19 cellular contexts compared by ENCODE assay signal in genomic region chr18:79947054-79947755, GRCh38. TPM values are rescaled to one million over a fixed set of nuclear protein-coding genes. Genes with fewer than 3 reads are reported as not detected.
DNase-seq lines count a peak whose midpoint lies in the region; ATAC-seq and TF ChIP-seq lines count a peak whose summit lies in the region.
"Had no signal": no experiment of that assay in that cellular context is flagged by ENCODE, and none has a peak within 500 bp of the region (broad histone marks: within the 10 kb centered on the region; RNA-seq: fewer than 3 reads in every experiment).

No MANE protein-coding gene starts in this region.

- TF ChIP-seq CTCF in ovary (IDR thresholded peaks at IDR 0.05) (no peak), heart left ventricle (IDR thresholded peaks at IDR 0.05) (no peak)
- TF ChIP-seq CTCF in CD8-positive, alpha-beta T cell (IDR thresholded peaks at IDR 0.05): no peak

- peaks cover 22% of the 10 kb centered on the region for H3K36me3 Mint-ChIP-seq in CD8-positive, alpha-beta T cell

- peak overlapping the region in 2 of 11 experiments; percentile 45 to 58; a peak in 2 of 22 replicates for H3K9ac ChIP-seq in BLaER1 treated with 17β-estradiol and CSF1 and Interleukin-3, amounts not matched to agents 10 nM and 100 nM

- no peaks in the 10 kb centered on the region for H3K27me3 Mint-ChIP-seq in CD8-positive, alpha-beta T cell (ENCODE audit: low read depth)
- H3K27me3 Mint-ChIP-seq: B cell; effector memory CD8-positive, alpha-beta T cell; memory B cell; stimulated activated memory B cell treated with anti-CD40 and anti-IgM and Interleukin-4, amounts not matched to agents 10 μg/mL and 1 μg/mL and 100 μg/mL, for 72 hours had no signal

- 87 to 90% (median 90%) methylated on average over 13 to 14 of the region's 14 CpGs for WGBS in ovary, 3 donors
- 87 to 92% (median 90%) methylated on average over 13 to 14 of the region's 14 CpGs for WGBS in heart left ventricle, 4 donors

- no peak for TF ChIP-seq EP300 in ovary (IDR thresholded peaks at IDR 0.05)

- ATAC-seq in esophagus mucosa (peak; percentile 20), heart left ventricle (no peak), GM19328 (IDR thresholded peaks at IDR 0.05; ENCODE audit: unreplicated experiment) (no peak)
- ATAC-seq in CD8-positive, alpha-beta T cell: no peak
- ATAC-seq: effector memory CD8-positive, alpha-beta T cell; HCT116; stimulated activated memory B cell treated with anti-CD40 and anti-IgM and Interleukin-4, amounts not matched to agents 10 μg/mL and 1 μg/mL and 100 μg/mL, for 72 hours had no signal

- DNase-seq in NCI-H460 (ENCODE audit: extremely low read depth, low read depth) (peak; percentile 56), ovary (peak in 3 of 5 donors; percentile 5 to 29 (median 8)), heart left ventricle (no peak), NCI-H187 treated with DMSO at 0.1 percent for 48 hours (lab: John Stamatoyannopoulos, UW) (no peak)
- no peak for DNase-seq in CD8-positive, alpha-beta T cell
- DNase-seq: activated CD8-positive, alpha-beta memory T cell treated with anti-CD3 and anti-CD28 coated beads, Interleukin-2, amount 50 U/mL, for 4 hours; effector memory CD8-positive, alpha-beta T cell; hippocampal formation; NCI-H1048; NCI-H510A; Right ventricle myocardium superior; stimulated activated CD4-positive, alpha-beta T cell treated with anti-CD3 and anti-CD28 coated beads, Interleukin-2, amount 100 ng/mL, for 24 hours had no signal

- H3K36me3 ChIP-seq in BLaER1 treated with 17β-estradiol and CSF1 and Interleukin-3, amounts not matched to agents 10 nM and 100 nM: peaks cover 30 to 66% (median 58%) of the 10 kb centered on the region in 11 experiments
- H3K36me3 ChIP-seq in ovary: no peaks in the 10 kb centered on the region
- peaks cover 10% of the 10 kb centered on the region for H3K36me3 ChIP-seq in CD8-positive, alpha-beta T cell (ENCODE audit: insufficient read depth, low read length)
- H3K36me3 ChIP-seq in heart left ventricle: peaks cover 0 to 30% (median 16%) of the 10 kb centered on the region in 9 donors

- H3K4me1 Mint-ChIP-seq in CD8-positive, alpha-beta T cell (ENCODE audit: low read depth): peaks cover 48% of the 10 kb centered on the region

- intact Hi-C loops in ovary (cut with DNase I) (no loop called here), heart left ventricle (cut with DNase I) (loop anchor here in 2 of 10 donors (10.0 kb wide), 2 partner anchors 62 to 552 kb away; partner anchors contain the start of gene NFATC1 (in 1 of the 2))
- intact Hi-C loops in CD8-positive, alpha-beta T cell (cut with DNase I, micrococcal nuclease): no loop called here

- no peak overlapping the region for H3K4me3 ChIP-seq in BLaER1 treated with 17β-estradiol and CSF1 and Interleukin-3, amounts not matched to agents 10 nM and 100 nM
- no peak overlapping the region for H3K4me3 ChIP-seq in ovary
- H3K4me3 ChIP-seq in CD8-positive, alpha-beta T cell (ENCODE audit: low read depth, low read length): no peak overlapping the region
- no peak overlapping the region for H3K4me3 ChIP-seq in heart left ventricle

- H3K27ac Mint-ChIP-seq in CD8-positive, alpha-beta T cell: no peak overlapping the region
- H3K27ac Mint-ChIP-seq: effector memory CD8-positive, alpha-beta T cell had no signal

- no peaks in the 10 kb centered on the region; a peak in 1 of 22 replicates for H3K27me3 ChIP-seq in BLaER1 treated with 17β-estradiol and CSF1 and Interleukin-3, amounts not matched to agents 10 nM and 100 nM
- H3K27me3 ChIP-seq in ovary: no peaks in the 10 kb centered on the region
- no peaks in the 10 kb centered on the region for H3K27me3 ChIP-seq in CD8-positive, alpha-beta T cell (ENCODE audit: insufficient read depth, low read length)
- H3K27me3 ChIP-seq in heart left ventricle: no peaks in the 10 kb centered on the region

- no peaks in the 10 kb centered on the region for H3K9me3 Mint-ChIP-seq in CD8-positive, alpha-beta T cell
- H3K9me3 Mint-ChIP-seq: effector memory CD8-positive, alpha-beta T cell; memory B cell; stimulated activated memory B cell treated with anti-CD40 and anti-IgM and Interleukin-4, amounts not matched to agents 10 μg/mL and 1 μg/mL and 100 μg/mL, for 72 hours had no signal

- H4K20me1 ChIP-seq in BLaER1 treated with 17β-estradiol and CSF1 and Interleukin-3, amounts not matched to agents 10 nM and 100 nM: peaks cover 64 to 87% (median 80%) of the 10 kb centered on the region in 11 experiments

- H3K4me3 Mint-ChIP-seq in CD8-positive, alpha-beta T cell: no peak overlapping the region
- H3K4me3 Mint-ChIP-seq: B cell; effector memory CD8-positive, alpha-beta T cell; memory B cell; stimulated activated memory B cell treated with anti-CD40 and anti-IgM and Interleukin-4, amounts not matched to agents 10 μg/mL and 1 μg/mL and 100 μg/mL, for 72 hours had no signal

- no peak overlapping the region for H3K27ac ChIP-seq in BLaER1 treated with 17β-estradiol and CSF1 and Interleukin-3, amounts not matched to agents 10 nM and 100 nM
- H3K27ac ChIP-seq in ovary (no peak overlapping the region), heart left ventricle (no peak overlapping the region)
- H3K27ac ChIP-seq in CD8-positive, alpha-beta T cell (ENCODE audit: low read depth, low read length): no peak overlapping the region

- CTCF ChIA-PET in CD8-positive, alpha-beta T cell (lab: Charles Lee): interaction anchor here (0.6 kb wide), 1 partner anchor 15 kb away, joined by 3 read pairs; no protein-coding TSS in a partner anchor

- TF ChIP-seq POLR2A in ovary (IDR thresholded peaks at IDR 0.05): no peak
- no peak for TF ChIP-seq POLR2A in heart left ventricle (IDR thresholded peaks at IDR 0.05)

- H3K4me2 ChIP-seq in BLaER1 treated with 17β-estradiol and CSF1 and Interleukin-3, amounts not matched to agents 10 nM and 100 nM: peak overlapping the region in 10 of 11 experiments; percentile 37 to 100 (median 94); a peak in 17 of 22 replicates

- peaks cover 51 to 72% (median 65%) of the 10 kb centered on the region in 10 experiments for H3K4me1 ChIP-seq in BLaER1 treated with 17β-estradiol and CSF1 and Interleukin-3, amounts not matched to agents 10 nM and 100 nM
- H3K4me1 ChIP-seq in ovary (ENCODE audit: insufficient read depth) (peaks cover 24% of the 10 kb centered on the region), heart left ventricle (peaks cover 0 to 85% (median 56%) of the 10 kb centered on the region in 12 donors)
- peaks cover 44% of the 10 kb centered on the region for H3K4me1 ChIP-seq in CD8-positive, alpha-beta T cell (ENCODE audit: insufficient read depth, low read length)

- POLR2A ChIA-PET in CD8-positive, alpha-beta T cell (lab: Charles Lee): no interaction called here

- no peaks in the 10 kb centered on the region for H3K9me3 ChIP-seq in BLaER1 treated with 17β-estradiol and CSF1 and Interleukin-3, amounts not matched to agents 10 nM and 100 nM (replicated peaks in 1 of 11)
- H3K9me3 ChIP-seq in ovary: no peaks in the 10 kb centered on the region
- no peaks in the 10 kb centered on the region for H3K9me3 ChIP-seq in CD8-positive, alpha-beta T cell (ENCODE audit: low read length)
- H3K9me3 ChIP-seq in heart left ventricle: no peaks in the 10 kb centered on the region

RNA-seq across cellular contexts. Expression of gene SLC66A2, which starts 4.2 kb away (rescaled TPM):
- total RNA-seq in NCI-H460 (2014; rRNA removed; shearing (Covaris generic)): 17.0 and 19.1 TPM in 2 replicates
- polyA plus RNA-seq in NCI-H460 (2014; cell fraction: nucleus; rRNA removed): 33.9 and 36.4 TPM in 2 replicates
- total RNA-seq in esophagus mucosa: 29.1 TPM
- total RNA-seq in ovary: 10 to 100 TPM; 16.3 to 31.1 (median 27.0) TPM
- 10 to 100 TPM in 1 of 2 donors, 1 to 10 TPM in 1; 2.1 to 27.8 TPM for polyA plus RNA-seq in ovary
- 10 to 100 TPM; 50.0 to 53.4 TPM for total RNA-seq in CD8-positive, alpha-beta T cell
- 10 to 100 TPM; 19.7 to 33.4 (median 26.6) TPM for total RNA-seq in heart left ventricle
- polyA plus RNA-seq in heart left ventricle: 10 to 100 TPM; 20.5 to 31.2 TPM

RNA-seq across cellular contexts. Expression of gene HSBP1L1, which starts 17.2 kb away (rescaled TPM):
- 35.9 and 38.6 TPM in 2 replicates for total RNA-seq in NCI-H460 (2014; rRNA removed; shearing (Covaris generic))
- 70.8 and 100 TPM in 2 replicates for polyA plus RNA-seq in NCI-H460 (2014; cell fraction: nucleus; rRNA removed)
- 15.5 TPM for total RNA-seq in esophagus mucosa
- 10 to 100 TPM in 6 of 7 donors, 1 to 10 TPM in 1; 7.6 to 26.2 (median 12.3) TPM for total RNA-seq in ovary
- polyA plus RNA-seq in ovary: 10 to 100 TPM; 11.4 to 15.9 TPM
- 10 to 100 TPM; 19.0 to 20.4 TPM for total RNA-seq in CD8-positive, alpha-beta T cell
- total RNA-seq in heart left ventricle: 10 to 100 TPM in 3 of 9 donors, 1 to 10 TPM in 6; 3.6 to 14.3 (median 7.1) TPM
- polyA plus RNA-seq in heart left ventricle: 10 to 100 TPM in 1 of 2 donors, 1 to 10 TPM in 1; 4.1 to 27.5 TPM

RNA-seq across cellular contexts. Expression of gene TXNL4A, which starts 41.2 kb away (rescaled TPM):
- total RNA-seq in NCI-H460 (2014; rRNA removed; shearing (Covaris generic)): 118 and 127 TPM in 2 replicates
- polyA plus RNA-seq in NCI-H460 (2014; cell fraction: nucleus; rRNA removed): 66.7 and 67.0 TPM in 2 replicates
- total RNA-seq in esophagus mucosa: 77.1 TPM
- total RNA-seq in ovary: 10 to 100 TPM in 6 of 7 donors, 1 to 10 TPM in 1; 9.4 to 57.1 (median 42.3) TPM
- 10 to 100 TPM; 21.5 to 47.9 TPM for polyA plus RNA-seq in ovary
- total RNA-seq in CD8-positive, alpha-beta T cell: 10 to 100 TPM; 62.0 to 69.0 TPM
- 100 to 1,000 TPM in 2 of 9 donors, 10 to 100 TPM in 7; 35.2 to 113 (median 90.9) TPM for total RNA-seq in heart left ventricle
- polyA plus RNA-seq in heart left ventricle: 100 to 1,000 TPM in 1 of 2 donors, 10 to 100 TPM in 1; 94.6 to 139 TPM

Comparison
In these comparisons a context has a peak if more than half of its experiments do, and no peak if none do; other contexts are left out.
1. DNase-seq: peak in NCI-H460 (single experiment) and ovary (3 of 5); none in CD8-positive, alpha-beta T cell (0 of 7), heart left ventricle (0 of 5) and NCI-H187 treated with DMSO at 0.1 percent for 48 hours (single experiment).